In genomic region chr6:87276624-87277023, GRCh38 we compare ENCODE assay signal across 18 cellular contexts. TPM values are rescaled to one million over a fixed set of nuclear protein-coding genes. Genes with fewer than 3 reads are reported as not detected.
DNase-seq lines count a peak whose midpoint lies in the region; ATAC-seq and TF ChIP-seq lines count a peak whose summit lies in the region.
"Had no signal": no experiment of that assay in that cellular context is flagged by ENCODE, and none has a peak within 500 bp of the region (broad histone marks: within the 10 kb centered on the region; RNA-seq: fewer than 3 reads in every experiment).

No MANE protein-coding gene starts in this region.

- no peaks in the 10 kb centered on the region for H3K36me3 ChIP-seq in esophagus muscularis mucosa
- H3K36me3 ChIP-seq: BLaER1 treated with 17β-estradiol and CSF1 and Interleukin-3, amounts not matched to agents 10 nM and 100 nM had no signal

- no peaks in the 10 kb centered on the region for H3K36me3 Mint-ChIP-seq in CD4-positive, alpha-beta T cell (ENCODE audit: low read depth)
- H3K36me3 Mint-ChIP-seq in T-cell (no peaks in the 10 kb centered on the region), progenitor cell of endocrine pancreas (ENCODE audit: insufficient read depth) (peaks cover 2% of the 10 kb centered on the region)

- no peak overlapping the region for H3K4me3 Mint-ChIP-seq in CD4-positive, alpha-beta T cell
- H3K4me3 Mint-ChIP-seq in T-cell, result no peak overlapping the region
- H3K4me3 Mint-ChIP-seq in progenitor cell of endocrine pancreas (ENCODE audit: low read depth), result no peak overlapping the region

- H3K27ac ChIP-seq in 22Rv1 (peak overlapping the region; percentile 28), esophagus muscularis mucosa (replicated peaks in 1 of 4) (no peak overlapping the region)
- H3K27ac ChIP-seq in CD4-positive, alpha-beta T cell (ENCODE audit: low read depth, low read length), result no peak overlapping the region
- H3K27ac ChIP-seq: BLaER1 treated with 17β-estradiol and CSF1 and Interleukin-3, amounts not matched to agents 10 nM and 100 nM had no signal

- peaks cover 21% of the 10 kb centered on the region for H3K4me1 Mint-ChIP-seq in CD4-positive, alpha-beta T cell (ENCODE audit: low read depth)
- H3K4me1 Mint-ChIP-seq in T-cell, result peaks cover 18 to 20% (median 19%) of the 10 kb centered on the region in 3 donors
- peaks cover 11% of the 10 kb centered on the region for H3K4me1 Mint-ChIP-seq in progenitor cell of endocrine pancreas (ENCODE audit: low read depth)

- POLR2A ChIA-PET in CD4-positive, alpha-beta T cell (lab: Charles Lee), result interaction anchor here (0.6 kb wide), 1 partner anchor 264 kb away, joined by 3 read pairs; no protein-coding TSS in a partner anchor
- POLR2A ChIA-PET in T-cell (lab: Charles Lee), result interaction anchor here in 1 of 2 donors (0.7 kb wide), 1 partner anchor 1367 kb away, joined by 3 read pairs; no protein-coding TSS in a partner anchor

- TF ChIP-seq EP300 in esophagus muscularis mucosa (IDR thresholded peaks at IDR 0.05), result no peak

- no peaks in the 10 kb centered on the region for H3K9me3 Mint-ChIP-seq in CD4-positive, alpha-beta T cell
- H3K9me3 Mint-ChIP-seq in T-cell (no peaks in the 10 kb centered on the region), progenitor cell of endocrine pancreas (ENCODE audit: low read depth) (peaks cover 3% of the 10 kb centered on the region)

- DNase-seq in CD4-positive, alpha-beta T cell, result no peak
- no peak for DNase-seq in T-cell
- DNase-seq in progenitor cell of endocrine pancreas (ENCODE audit: low spot score, unreplicated experiment), result no peak
- DNase-seq in esophagus muscularis mucosa (ENCODE audit: extremely low spot score), result no peak
- no peak for DNase-seq in HuH-7.5 (ENCODE audit: low spot score)
- DNase-seq in Ammon's horn (ENCODE audit: low spot score), result no peak
- DNase-seq: DMS79, NCI-H1092, NCI-H1930, NCI-H2227 treated with DMSO at 0.1 percent for 48 hours, NCI-H510A, NCI-H774, Right ventricle myocardium superior had no signal

- WGBS in esophagus muscularis mucosa, result 67% methylated on average over 1 of the region's 1 CpG

- intact Hi-C loops in CD4-positive, alpha-beta T cell (cut with DNase I, micrococcal nuclease), result no loop called here
- intact Hi-C loops in esophagus muscularis mucosa (cut with DNase I), result no loop called here

- CTCF ChIA-PET in CD4-positive, alpha-beta T cell (lab: Charles Lee), result interaction anchor here (1.3 to 1.4 kb wide), 2 partner anchors 16 to 149 kb away, joined by 3 to 4 read pairs; no protein-coding TSS in a partner anchor
- CTCF ChIA-PET in T-cell (lab: Charles Lee), result interaction anchor here in 1 of 2 donors (1.1 kb wide), 1 partner anchor 197 kb away, joined by 3 read pairs; no protein-coding TSS in a partner anchor

- no peak for TF ChIP-seq POLR2A in esophagus muscularis mucosa (IDR thresholded peaks at IDR 0.05; ENCODE audit: low read depth)

- no peaks in the 10 kb centered on the region for H3K9me3 ChIP-seq in CD4-positive, alpha-beta T cell (ENCODE audit: control insufficient read depth, low read length)
- no peaks in the 10 kb centered on the region for H3K9me3 ChIP-seq in esophagus muscularis mucosa
- H3K9me3 ChIP-seq: BLaER1 treated with 17β-estradiol and CSF1 and Interleukin-3, amounts not matched to agents 10 nM and 100 nM had no signal

- H3K27ac Mint-ChIP-seq in CD4-positive, alpha-beta T cell, result peak overlapping the region; percentile 45
- H3K27ac Mint-ChIP-seq in T-cell (peak overlapping the region; percentile 8 to 30), progenitor cell of endocrine pancreas (peak overlapping the region; percentile 45)

- ATAC-seq in CD4-positive, alpha-beta T cell (ENCODE audit: poor library complexity), result no peak
- no peak for ATAC-seq in T-cell (replicated peaks in 1 of 4)

- H3K27me3 Mint-ChIP-seq in CD4-positive, alpha-beta T cell, result no peaks in the 10 kb centered on the region
- no peaks in the 10 kb centered on the region for H3K27me3 Mint-ChIP-seq in T-cell
- no peaks in the 10 kb centered on the region for H3K27me3 Mint-ChIP-seq in progenitor cell of endocrine pancreas

- no peak overlapping the region for H3K4me3 ChIP-seq in esophagus muscularis mucosa
- H3K4me3 ChIP-seq: BLaER1 treated with 17β-estradiol and CSF1 and Interleukin-3, amounts not matched to agents 10 nM and 100 nM had no signal

- H3K4me1 ChIP-seq in esophagus muscularis mucosa, result peaks cover 0 to 10% (median 0%) of the 10 kb centered on the region in 4 donors

- no peaks in the 10 kb centered on the region for H3K27me3 ChIP-seq in CD4-positive, alpha-beta T cell (ENCODE audit: control insufficient read depth, insufficient read depth, low read length)
- H3K27me3 ChIP-seq in esophagus muscularis mucosa, result no peaks in the 10 kb centered on the region
- H3K27me3 ChIP-seq: BLaER1 treated with 17β-estradiol and CSF1 and Interleukin-3, amounts not matched to agents 10 nM and 100 nM had no signal

- TF ChIP-seq CTCF in 22Rv1 (IDR thresholded peaks at IDR 0.05) (no peak), progenitor cell of endocrine pancreas (IDR thresholded peaks at IDR 0.05; ENCODE audit: unreplicated experiment) (no peak), esophagus muscularis mucosa (IDR thresholded peaks at IDR 0.05) (no peak)
- TF ChIP-seq CTCF in CD4-positive, alpha-beta T cell (IDR thresholded peaks at IDR 0.05), result no peak

RNA-seq across cellular contexts. Expression of gene SMIM8, which starts 45.8 kb away (rescaled TPM):
- 1 to 10 TPM; 5.4 TPM for total RNA-seq in CD4-positive, alpha-beta T cell
- total RNA-seq in T-cell, result 10 to 100 TPM in 3 of 5 donors, 1 to 10 TPM in 2; 8.6 to 12.4 (median 11.0) TPM
- total RNA-seq in progenitor cell of endocrine pancreas, result 16.1 and 16.8 TPM in 2 replicates
- total RNA-seq in esophagus muscularis mucosa, result 10 to 100 TPM in 1 of 4 donors, 1 to 10 TPM in 3; 5.3 to 12.0 (median 7.5) TPM

RNA-seq across cellular contexts. Expression of gene GJB7, which starts 52.5 kb away (rescaled TPM):
- total RNA-seq in CD4-positive, alpha-beta T cell, result not detected
- under 1 TPM in 1 of 5 donors, not detected in 4; 0.10 TPM for total RNA-seq in T-cell
- 0.24 and 0.36 TPM in 2 replicates for total RNA-seq in progenitor cell of endocrine pancreas
- not detected for total RNA-seq in esophagus muscularis mucosa
- total RNA-seq: H4, OCI-LY7, Right ventricle myocardium superior, SK-MEL-5 had no signal
